Comparison of ENCODE assay signal across 12 cellular contexts in the genomic region with DNA sequence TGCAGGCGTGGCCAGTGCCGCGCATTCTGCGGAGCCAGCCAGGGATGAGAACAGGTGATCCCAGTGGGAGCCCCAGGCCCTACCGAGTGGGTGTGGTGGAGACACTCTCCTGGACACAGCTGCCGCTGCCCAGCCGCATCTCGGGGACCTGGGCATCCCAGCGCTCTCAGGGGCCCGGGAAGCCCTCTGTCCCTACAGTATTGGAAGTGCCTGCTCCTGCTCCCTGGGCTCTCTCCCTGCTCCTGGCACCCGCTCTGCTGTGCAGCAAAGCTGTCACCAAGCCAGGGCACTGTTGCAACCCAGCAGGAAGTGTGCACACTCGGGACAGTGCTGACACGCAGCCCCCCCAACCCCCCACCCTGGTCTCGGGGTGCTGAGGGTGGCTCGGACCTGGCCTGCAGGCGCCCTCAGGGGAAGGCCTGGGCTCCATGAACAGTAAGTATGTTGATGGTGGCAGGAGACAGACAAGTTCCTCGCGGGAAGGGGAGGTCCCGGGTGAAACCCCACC.
"Had no signal": no experiment of that assay in that cellular context is flagged by ENCODE, and none has a peak within 500 bp of the region (broad histone marks: within the 10 kb centered on the region; RNA-seq: fewer than 3 reads in every experiment).

No MANE protein-coding gene starts in this region.

- H3K27me3 ChIP-seq: ascending aorta, foreskin keratinocyte, heart left ventricle, testis, uterus had no signal

- H3K4me3 Mint-ChIP-seq: T-helper 1 cell treated with Interleukin-12 subunit alpha and Interleukin-12 subunit beta and Interleukin-4 antibody, amounts not matched to agents 30 μg/mL and 1 μg/mL, for 36 hours had no signal

- ATAC-seq: foreskin keratinocyte had no signal

- H3K9ac ChIP-seq: parathyroid adenoma had no signal

- H3K9me3 ChIP-seq: testis had no signal

- H3K36me3 ChIP-seq: ascending aorta, heart left ventricle, uterus had no signal

- DNase-seq: activated CD4-positive, alpha-beta T cell treated with anti-CD3 and anti-CD28 coated beads, Interleukin-2, amount 50 U/mL, for 1 hour; activated T-cell treated with anti-CD3 and anti-CD28 coated beads, Interleukin-2, amount 50 U/mL, for 1 hour; foreskin keratinocyte; midbrain; stimulated activated CD4-positive, alpha-beta T cell treated with anti-CD3 and anti-CD28 coated beads, Interleukin-2, amount 100 ng/mL, for 24 hours; stimulated activated naive CD4-positive, alpha-beta T cell treated with Interleukin-2 at 50 U/mL for 16 hours; testis had no signal

- H3K27ac ChIP-seq: ascending aorta, foreskin keratinocyte, heart left ventricle, parathyroid adenoma, testis, uterus had no signal

- H3K4me3 ChIP-seq: ascending aorta, heart left ventricle, testis, uterus had no signal

- H3K4me1 ChIP-seq: ascending aorta, foreskin keratinocyte, heart left ventricle, parathyroid adenoma, testis, uterus had no signal

- H3K27ac Mint-ChIP-seq: T-helper 1 cell treated with Interleukin-12 subunit alpha and Interleukin-12 subunit beta and Interleukin-4 antibody, amounts not matched to agents 30 μg/mL and 1 μg/mL, for 36 hours had no signal
